In genomic region chr3:71444028-71444860, GRCh38 we compare ENCODE assay signal across 8 cellular contexts.
DNase-seq lines count a peak whose midpoint lies in the region; ATAC-seq and TF ChIP-seq lines count a peak whose summit lies in the region.

No MANE protein-coding gene starts in this region.

- H3K4me1 Mint-ChIP-seq in neural progenitor cell = peaks cover 20% of the 10 kb centered on the region

- no peak overlapping the region for H2AFZ ChIP-seq in neural progenitor cell (replicated peaks)

- H3K9me3 Mint-ChIP-seq in neural progenitor cell = peaks cover 2% of the 10 kb centered on the region

- no peak overlapping the region for H3K27ac ChIP-seq in neural progenitor cell

- H3K36me3 Mint-ChIP-seq in neural progenitor cell = peaks cover 2% of the 10 kb centered on the region

- peak; percentile 93 for ATAC-seq in GM18508 (IDR thresholded peaks at IDR 0.05; ENCODE audit: insufficient read depth, unreplicated experiment)
- ATAC-seq in HG02642 (IDR thresholded peaks at IDR 0.05; ENCODE audit: poor library complexity, unreplicated experiment) = peak; percentile 96

- no peaks in the 10 kb centered on the region for H3K9me3 ChIP-seq in neural progenitor cell (ENCODE audit: low read depth)

- H3K4me3 ChIP-seq in neural progenitor cell = no peak overlapping the region

- no peak overlapping the region for H3K9ac ChIP-seq in neural progenitor cell

- no peak overlapping the region for H3K4me2 ChIP-seq in neural progenitor cell

- DNase-seq in NCI-H226 (peak; percentile 37), glomerular visceral epithelial cell (ENCODE audit: extremely low spot score) (peak; percentile 27), neural progenitor cell (ENCODE audit: low spot score) (no peak), NCI-H1092 treated with DMSO at 0.1 percent for 48 hours (lab: John Stamatoyannopoulos, UW) (no peak)
- DNase-seq in activated T-cell treated with anti-CD3 and anti-CD28 coated beads, Interleukin-2, amount 50 U/mL, for 1 hour = peak; percentile 72
- DNase-seq in stimulated activated CD4-positive, alpha-beta T cell treated with anti-CD3 and anti-CD28 coated beads, Interleukin-4, amount 100 ng/mL, for 24 hours = peak; percentile 69

- no peaks in the 10 kb centered on the region for H3K79me2 ChIP-seq in neural progenitor cell (ENCODE audit: low read depth)

- no peaks in the 10 kb centered on the region for H3F3A ChIP-seq in neural progenitor cell (ENCODE audit: low read depth)

- TF ChIP-seq CTCF in neural progenitor cell (IDR thresholded peaks at IDR 0.05) = no peak

- H3K4me3 Mint-ChIP-seq in neural progenitor cell = no peak overlapping the region

- no peak overlapping the region for H3K27ac Mint-ChIP-seq in neural progenitor cell

- peaks cover 11% of the 10 kb centered on the region for H4K20me1 ChIP-seq in neural progenitor cell (ENCODE audit: low read depth)

- no peaks in the 10 kb centered on the region for H3K4me1 ChIP-seq in neural progenitor cell

- H3K27me3 Mint-ChIP-seq in neural progenitor cell (ENCODE audit: insufficient read depth, low read depth) = peaks cover 2% of the 10 kb centered on the region

- no peaks in the 10 kb centered on the region for H3K27me3 ChIP-seq in neural progenitor cell

- H3K36me3 ChIP-seq in neural progenitor cell = no peaks in the 10 kb centered on the region

Comparison
In these comparisons a context has a peak if more than half of its experiments do, and no peak if none do; other contexts are left out.
1. DNase-seq: peak in NCI-H226 (single experiment), activated T-cell treated with anti-CD3 and anti-CD28 coated beads, Interleukin-2, amount 50 U/mL, for 1 hour (single experiment), glomerular visceral epithelial cell (single experiment) and stimulated activated CD4-positive, alpha-beta T cell treated with anti-CD3 and anti-CD28 coated beads, Interleukin-4, amount 100 ng/mL, for 24 hours (single experiment); none in neural progenitor cell (single experiment) and NCI-H1092 treated with DMSO at 0.1 percent for 48 hours (single experiment).